10 cellular contexts compared by ENCODE assay signal in the genomic region with DNA sequence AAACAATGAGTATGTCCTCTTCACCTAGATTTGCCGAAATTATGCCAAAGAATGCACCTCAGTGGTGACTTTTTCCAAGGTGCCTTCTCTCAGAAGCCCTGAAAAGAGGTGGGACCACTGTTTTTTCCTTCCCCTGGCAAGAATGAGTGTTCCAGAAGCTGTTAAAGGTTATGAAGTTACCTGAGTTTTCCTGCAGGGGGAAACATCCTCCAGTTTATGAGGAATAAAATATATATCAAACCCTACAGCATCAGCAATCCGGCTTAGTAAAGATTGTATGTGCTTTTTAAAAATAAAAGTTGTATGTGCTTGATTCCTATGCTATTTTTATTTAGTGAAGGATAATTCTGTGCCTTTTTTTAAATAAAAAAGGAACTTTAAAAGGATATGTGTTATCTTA.
A peak's percentile ranks its signal among the peaks of the same experiment; 100 is the strongest.
DNase-seq lines count a peak whose midpoint lies in the region; TF ChIP-seq lines count a peak whose summit lies in the region.
"Had no signal": no experiment of that assay in that cellular context is flagged by ENCODE, and none has a peak within 500 bp of the region (broad histone marks: within the 10 kb centered on the region; RNA-seq: fewer than 3 reads in every experiment).

No MANE protein-coding gene starts in this region.

- H3K27ac Mint-ChIP-seq in brain: no peak overlapping the region
- no peak overlapping the region for H3K27ac Mint-ChIP-seq in neural crest cell (ENCODE audit: unreplicated experiment)
- H3K27ac Mint-ChIP-seq: activated CD4-positive, alpha-beta memory T cell treated with anti-CD3 and anti-CD28 coated beads for 36 hours had no signal

- TF ChIP-seq CTCF in LNCAP (IDR thresholded peaks at IDR 0.05) (peak; percentile 36; the same call in 1 of the 2 replicates), brain (conservative IDR thresholded peaks at IDR 0.05) (peak; percentile 50 to 58), neural crest cell (conservative IDR thresholded peaks at IDR 0.05) (peak; percentile 57)

- H3K36me3 Mint-ChIP-seq in brain (no peaks in the 10 kb centered on the region), neural crest cell (ENCODE audit: low read depth) (no peaks in the 10 kb centered on the region)
- H3K36me3 Mint-ChIP-seq: activated CD4-positive, alpha-beta memory T cell treated with anti-CD3 and anti-CD28 coated beads for 36 hours had no signal

- H3K4me1 Mint-ChIP-seq in brain: no peaks in the 10 kb centered on the region
- H3K4me1 Mint-ChIP-seq in neural crest cell: no peaks in the 10 kb centered on the region

- H3K27me3 Mint-ChIP-seq in brain (no peaks in the 10 kb centered on the region), neural crest cell (ENCODE audit: low read depth) (peaks cover 2% of the 10 kb centered on the region)
- H3K27me3 Mint-ChIP-seq: activated CD4-positive, alpha-beta memory T cell treated with anti-CD3 and anti-CD28 coated beads for 36 hours had no signal

- DNase-seq in DMS 273 (lab: John Stamatoyannopoulos, UW; ENCODE audit: unreplicated experiment) (peak; percentile 12), DMS 273 treated with DMSO at 0.1 percent for 48 hours (lab: John Stamatoyannopoulos, UW) (no peak), neural crest cell (ENCODE audit: low read depth, low spot score) (no peak), GDM1 (lab: John Stamatoyannopoulos, UW) (no peak)
- no peak for DNase-seq in stimulated activated CD4-positive, alpha-beta T cell treated with anti-CD3 and anti-CD28 coated beads, Interleukin-12 subunit alpha, Interleukin-12 subunit beta, amount 100 ng/mL, for 4 hours
- DNase-seq in stimulated activated CD4-positive, alpha-beta T cell treated with anti-CD3 and anti-CD28 coated beads, Interleukin-4, amount 100 ng/mL, for 1 hour: no peak
- DNase-seq: activated CD4-positive, alpha-beta memory T cell treated with anti-CD3 and anti-CD28 coated beads for 36 hours; anterior cingulate cortex had no signal

- H3K9me3 Mint-ChIP-seq in brain: no peaks in the 10 kb centered on the region
- H3K9me3 Mint-ChIP-seq in neural crest cell: no peaks in the 10 kb centered on the region
- H3K9me3 Mint-ChIP-seq: activated CD4-positive, alpha-beta memory T cell treated with anti-CD3 and anti-CD28 coated beads for 36 hours had no signal

- H3K4me3 Mint-ChIP-seq in brain (no peak overlapping the region), neural crest cell (no peak overlapping the region)
- H3K4me3 Mint-ChIP-seq: activated CD4-positive, alpha-beta memory T cell treated with anti-CD3 and anti-CD28 coated beads for 36 hours had no signal
